1 cellular context compared by ENCODE assay signal in the genomic region with DNA sequence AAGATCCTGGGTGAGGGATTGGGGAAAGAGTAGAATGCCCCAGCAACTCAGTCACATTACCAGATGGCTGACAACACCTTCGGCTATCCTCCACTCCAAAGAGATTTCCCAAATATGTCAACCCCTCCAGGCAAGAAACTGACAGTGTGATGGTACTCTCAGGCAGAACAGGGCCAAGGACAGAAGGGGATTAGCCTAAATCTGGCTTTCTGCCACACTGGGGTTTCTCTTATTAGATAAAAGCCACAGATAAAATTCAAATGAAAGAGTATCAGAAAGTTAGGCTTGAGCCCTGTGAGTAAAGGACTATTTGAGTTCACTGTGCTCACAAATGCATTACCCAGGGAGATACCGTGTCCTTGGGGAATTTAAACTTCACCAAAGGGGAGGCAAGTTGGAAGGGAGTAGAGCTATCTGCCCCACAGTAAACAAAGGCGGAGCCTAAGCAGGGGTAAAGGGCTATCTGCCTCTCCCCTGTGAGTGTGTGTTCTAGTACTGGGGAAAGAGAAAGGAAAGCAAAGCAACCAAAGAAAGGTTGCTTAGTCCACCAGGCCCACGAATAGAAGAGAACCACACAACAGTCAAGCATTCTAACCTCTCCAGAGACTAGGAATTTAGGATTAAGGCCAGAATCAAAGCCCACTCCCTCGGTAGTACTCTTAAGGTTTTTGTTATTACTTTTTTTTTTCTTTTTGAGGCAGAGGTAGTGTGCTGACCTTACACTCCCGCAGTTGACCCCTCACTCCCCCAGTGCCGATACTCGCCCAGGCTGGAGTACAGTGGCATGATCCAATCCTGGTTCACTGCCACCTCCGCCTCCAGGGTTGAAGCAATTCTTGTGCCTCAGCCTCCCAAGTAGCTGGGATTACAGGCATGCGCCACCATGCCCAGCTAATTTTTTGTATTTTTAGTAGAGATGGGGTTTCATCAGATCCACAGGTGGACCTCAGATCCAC.
TF ChIP-seq lines count a peak whose summit lies in the region.

No MANE protein-coding gene starts in this region.

TF ChIP-seq in HEK293T, 16 proteins besides CTCF, POLR2A, EP300 and RAD21 (continued from another document):
- TF ChIP-seq PKNOX1 (IDR thresholded peaks at IDR 0.05) (no peak), NFRKB (IDR thresholded peaks at IDR 0.05) (no peak), FOXM1 (IDR thresholded peaks at IDR 0.05; ENCODE audit: borderline replicate concordance) (no peak), CTBP1 (IDR thresholded peaks at IDR 0.05; ENCODE audit: borderline replicate concordance) (no peak)
